In genomic region chr14:49620182-49621113, GRCh38 we compare ENCODE assay signal across 1 cellular context.
TF ChIP-seq lines count a peak whose summit lies in the region.

Gene MGAT2, plus strand, starts transcription at chr14:49620799. Its CDS starts 470 bp downstream, at chr14:49621269.
Gene RPL36AL, minus strand, starts transcription at chr14:49620626. Its CDS starts 1,522 bp downstream, at chr14:49619104.

TF ChIP-seq in K562, 482 proteins besides CTCF, POLR2A, EP300 and RAD21 (continued from another document and continues in another):
- TF ChIP-seq, protein P1, sequence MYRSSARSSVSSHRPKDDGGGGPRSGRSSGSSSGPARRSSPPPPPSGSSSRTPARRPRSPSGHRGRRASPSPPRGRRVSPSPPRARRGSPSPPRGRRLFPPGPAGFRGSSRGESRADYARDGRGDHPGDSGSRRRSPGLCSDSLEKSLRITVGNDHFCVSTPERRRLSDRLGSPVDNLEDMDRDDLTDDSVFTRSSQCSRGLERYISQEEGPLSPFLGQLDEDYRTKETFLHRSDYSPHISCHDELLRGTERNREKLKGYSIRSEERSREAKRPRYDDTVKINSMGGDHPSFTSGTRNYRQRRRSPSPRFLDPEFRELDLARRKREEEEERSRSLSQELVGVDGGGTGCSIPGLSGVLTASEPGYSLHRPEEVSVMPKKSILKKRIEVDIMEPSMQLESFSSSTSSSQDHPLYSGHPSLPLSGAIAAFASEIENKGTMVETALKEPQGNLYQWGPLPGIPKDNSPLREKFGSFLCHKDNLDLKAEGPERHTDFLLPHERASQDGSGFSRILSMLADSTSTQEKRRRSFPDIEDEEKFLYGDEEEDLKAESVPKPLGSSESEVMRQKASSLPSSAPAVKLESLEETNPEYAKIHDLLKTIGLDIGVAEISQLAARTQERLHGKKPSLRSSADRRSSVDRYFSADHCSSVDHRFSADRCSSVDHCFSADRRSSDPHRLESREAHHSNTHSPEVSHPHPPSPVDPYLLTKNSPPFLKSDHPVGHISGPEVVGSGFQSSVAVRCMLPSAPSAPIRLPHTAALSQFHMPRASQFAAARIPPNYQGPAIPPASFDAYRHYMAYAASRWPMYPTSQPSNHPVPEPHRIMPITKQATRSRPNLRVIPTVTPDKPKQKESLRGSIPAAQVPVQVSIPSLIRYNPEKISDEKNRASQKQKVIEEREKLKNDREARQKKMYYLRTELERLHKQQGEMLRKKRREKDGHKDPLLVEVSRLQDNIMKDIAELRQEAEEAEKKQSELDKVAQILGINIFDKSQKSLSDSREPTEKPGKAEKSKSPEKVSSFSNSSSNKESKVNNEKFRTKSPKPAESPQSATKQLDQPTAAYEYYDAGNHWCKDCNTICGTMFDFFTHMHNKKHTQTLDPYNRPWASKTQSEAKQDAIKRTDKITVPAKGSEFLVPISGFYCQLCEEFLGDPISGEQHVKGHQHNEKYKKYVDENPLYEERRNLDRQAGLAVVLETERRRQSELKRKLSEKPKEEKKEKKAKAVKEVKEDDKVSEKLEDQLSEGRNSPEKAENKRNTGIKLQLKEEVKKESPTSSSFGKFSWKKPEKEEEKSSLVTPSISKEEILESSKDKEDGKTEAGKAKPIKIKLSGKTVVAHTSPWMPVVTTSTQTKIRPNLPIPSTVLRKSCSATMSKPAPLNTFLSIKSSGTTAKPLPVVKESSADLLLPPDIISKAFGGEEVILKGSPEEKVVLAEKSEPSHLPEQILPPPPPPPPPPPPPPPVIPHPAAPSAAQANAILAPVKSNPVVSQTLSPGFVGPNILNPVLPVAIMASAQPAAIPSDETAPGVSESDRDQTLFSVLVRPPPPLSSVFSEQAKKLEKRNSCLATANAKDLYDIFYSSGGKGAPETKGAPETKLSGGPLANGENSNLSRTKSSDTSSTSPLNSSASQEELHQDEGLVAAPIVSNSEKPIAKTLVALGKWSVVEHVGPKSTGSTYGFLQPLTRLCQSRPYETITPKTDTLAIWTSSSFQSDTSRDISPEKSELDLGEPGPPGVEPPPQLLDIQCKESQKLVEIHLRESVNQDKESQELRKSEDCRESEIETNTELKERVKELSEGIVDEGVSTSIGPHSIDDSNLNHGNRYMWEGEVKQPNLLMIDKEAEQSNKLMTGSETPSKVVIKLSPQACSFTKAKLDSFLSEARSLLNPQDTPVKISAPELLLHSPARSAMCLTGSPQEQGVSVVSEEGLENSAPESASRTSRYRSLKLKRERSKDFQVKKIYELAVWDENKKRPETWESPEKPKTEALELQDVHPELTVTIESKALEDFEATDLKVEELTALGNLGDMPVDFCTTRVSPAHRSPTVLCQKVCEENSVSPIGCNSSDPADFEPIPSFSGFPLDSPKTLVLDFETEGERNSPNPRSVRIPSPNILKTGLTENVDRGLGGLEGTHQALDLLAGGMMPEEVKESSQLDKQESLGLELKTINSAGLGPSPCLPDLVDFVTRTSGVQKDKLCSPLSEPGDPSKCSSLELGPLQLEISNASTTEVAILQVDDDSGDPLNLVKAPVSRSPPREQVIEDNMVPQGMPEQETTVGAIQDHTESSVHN (IDR thresholded peaks at IDR 0.05; ENCODE audit: borderline replicate concordance in 1 of 2, low read depth in 1 of 2): no peak
- TF ChIP-seq ZBTB43 (CRISPR knock-in tag; IDR thresholded peaks at IDR 0.05) (peak; percentile 49; the same call in 1 of the 2 replicates), BHLHE40 (IDR thresholded peaks at IDR 0.05; ENCODE audit: low read length) (peak; percentile 25; the same call in 1 of the 2 replicates), EZH2 (IDR thresholded peaks at IDR 0.05; ENCODE audit: borderline replicate concordance, low read depth, low read length) (no peak), CREB1 (IDR thresholded peaks at IDR 0.05) (peak; percentile 36), CREB1 (CRISPR knock-in tag; IDR thresholded peaks at IDR 0.05) (peak; percentile 40; the same call in 1 of the 2 replicates), STAG1 (CRISPR knock-in tag; IDR thresholded peaks at IDR 0.05; ENCODE audit: borderline replicate concordance) (no peak), RBBP5 (IDR thresholded peaks at IDR 0.05; ENCODE audit: borderline replicate concordance, insufficient read depth, low read length, poor library complexity, severe bottlenecking) (peak; percentile 73), SAFB2 (IDR thresholded peaks at IDR 0.05; ENCODE audit: borderline replicate concordance, low read depth, low read length, severe bottlenecking) (no peak), ZBTB26 (CRISPR knock-in tag; IDR thresholded peaks at IDR 0.05) (no peak), MYC (IDR thresholded peaks at IDR 0.05; ENCODE audit: low read depth, low read length) (peak; percentile 45; the same call in 1 of the 2 replicates), MYC (CRISPR knock-in tag; IDR thresholded peaks at IDR 0.05; ENCODE audit: borderline replicate concordance, low read depth) (no peak; the same call in 1 of the 2 replicates), PHF20 (IDR thresholded peaks at IDR 0.05; ENCODE audit: partially characterized antibody) (peak; percentile 38), MCM2 (IDR thresholded peaks at IDR 0.05; ENCODE audit: low read depth) (no peak), CEBPG (CRISPR knock-in tag; IDR thresholded peaks at IDR 0.05) (no peak), CEBPG (tag; conservative IDR thresholded peaks at IDR 0.05 in 1 of 2, IDR thresholded peaks at IDR 0.05 in 1 of 2) (no peak), CBFB (CRISPR knock-in tag; IDR thresholded peaks at IDR 0.05) (no peak), MEF2D (tag; conservative IDR thresholded peaks at IDR 0.05; ENCODE audit: low read depth) (0 out of 2 replicates have a peak, but pooled peaks have one; percentile 23), ZKSCAN3 (CRISPR knock-in tag; IDR thresholded peaks at IDR 0.05) (no peak), ZNF780A (CRISPR knock-in tag; IDR thresholded peaks at IDR 0.05) (no peak), RBM25 (IDR thresholded peaks at IDR 0.05; ENCODE audit: low read depth, low read length, severe bottlenecking) (peak; percentile 85), SMARCC2 (IDR thresholded peaks at IDR 0.05; ENCODE audit: low read depth) (peak; percentile 22; the same call in 1 of the 2 replicates), SMAD1 (IDR thresholded peaks at IDR 0.05; ENCODE audit: low read depth, low read length, partially characterized antibody) (peak; percentile 23), HCFC1 (IDR thresholded peaks at IDR 0.05; ENCODE audit: low read depth, low read length) (peak; percentile 34), CREM (IDR thresholded peaks at IDR 0.05; ENCODE audit: low read depth) (peak; percentile 68), POLR2H (tag; IDR thresholded peaks at IDR 0.05; ENCODE audit: low read depth) (peak; percentile 91), ZBTB8A (IDR thresholded peaks at IDR 0.05; ENCODE audit: partially characterized antibody) (no peak), HNRNPLL (IDR thresholded peaks at IDR 0.05; ENCODE audit: low read depth, low read length, poor library complexity, severe bottlenecking) (peak; percentile 88), DEAF1 (CRISPR knock-in tag; IDR thresholded peaks at IDR 0.05) (no peak), ASH1L (IDR thresholded peaks at IDR 0.05; ENCODE audit: borderline replicate concordance, low read depth, partially characterized antibody) (peak; percentile 73), RBFOX2 (IDR thresholded peaks at IDR 0.05; ENCODE audit: low read depth, low read length) (peak; percentile 97), HMGN3 (IDR thresholded peaks at IDR 0.05; ENCODE audit: borderline replicate concordance, extremely low read depth, insufficient read length, low read depth, low read length) (peak; percentile 70), ZNF830 (CRISPR knock-in tag; IDR thresholded peaks at IDR 0.05) (0 out of 2 replicates have a peak, but pooled peaks have one; percentile 56), GABPA (tag; conservative IDR thresholded peaks at IDR 0.05; ENCODE audit: low read depth) (peak; percentile 93), NRF1 (conservative IDR thresholded peaks at IDR 0.05 in 1 of 2, IDR thresholded peaks at IDR 0.05 in 1 of 2) (peak in 1 of 2 experiments; percentile 13; a peak in 1 of 4 replicates), MEIS2 (IDR thresholded peaks at IDR 0.05; ENCODE audit: partially characterized antibody) (no peak), MAFG (tag; conservative IDR thresholded peaks at IDR 0.05) (no peak), NFYB (IDR thresholded peaks at IDR 0.05; ENCODE audit: extremely low read depth, insufficient read length) (peak; percentile 84), ZNF384 (IDR thresholded peaks at IDR 0.05; ENCODE audit: low read depth, low read length) (peak; percentile 33; the same call in 1 of the 2 replicates), IFI16 (CRISPR knock-in tag; IDR thresholded peaks at IDR 0.05) (no peak), ZNF431 (CRISPR knock-in tag; IDR thresholded peaks at IDR 0.05) (no peak), KLF6 (CRISPR knock-in tag; IDR thresholded peaks at IDR 0.05; ENCODE audit: borderline replicate concordance) (peak; percentile 82), ZNF197 (CRISPR knock-in tag; IDR thresholded peaks at IDR 0.05; ENCODE audit: low read depth) (0 out of 2 replicates have a peak, but pooled peaks have one; percentile 43), RCOR1 (IDR thresholded peaks at IDR 0.05; ENCODE audit: borderline replicate concordance in 1 of 2, low read depth in 2 of 2, low read length in 2 of 2) (0 out of 4 replicates have a peak, but pooled peaks of 1 of the 2 experiments have one; percentile 7)
- TF ChIP-seq, protein P2, sequence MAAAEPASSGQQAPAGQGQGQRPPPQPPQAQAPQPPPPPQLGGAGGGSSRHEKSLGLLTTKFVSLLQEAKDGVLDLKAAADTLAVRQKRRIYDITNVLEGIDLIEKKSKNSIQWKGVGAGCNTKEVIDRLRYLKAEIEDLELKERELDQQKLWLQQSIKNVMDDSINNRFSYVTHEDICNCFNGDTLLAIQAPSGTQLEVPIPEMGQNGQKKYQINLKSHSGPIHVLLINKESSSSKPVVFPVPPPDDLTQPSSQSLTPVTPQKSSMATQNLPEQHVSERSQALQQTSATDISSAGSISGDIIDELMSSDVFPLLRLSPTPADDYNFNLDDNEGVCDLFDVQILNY (CRISPR knock-in tag; IDR thresholded peaks at IDR 0.05): no peak
- TF ChIP-seq, protein P3, sequence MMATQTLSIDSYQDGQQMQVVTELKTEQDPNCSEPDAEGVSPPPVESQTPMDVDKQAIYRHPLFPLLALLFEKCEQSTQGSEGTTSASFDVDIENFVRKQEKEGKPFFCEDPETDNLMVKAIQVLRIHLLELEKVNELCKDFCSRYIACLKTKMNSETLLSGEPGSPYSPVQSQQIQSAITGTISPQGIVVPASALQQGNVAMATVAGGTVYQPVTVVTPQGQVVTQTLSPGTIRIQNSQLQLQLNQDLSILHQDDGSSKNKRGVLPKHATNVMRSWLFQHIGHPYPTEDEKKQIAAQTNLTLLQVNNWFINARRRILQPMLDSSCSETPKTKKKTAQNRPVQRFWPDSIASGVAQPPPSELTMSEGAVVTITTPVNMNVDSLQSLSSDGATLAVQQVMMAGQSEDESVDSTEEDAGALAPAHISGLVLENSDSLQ (IDR thresholded peaks at IDR 0.05): peak; percentile 99
- TF ChIP-seq, protein P4, sequence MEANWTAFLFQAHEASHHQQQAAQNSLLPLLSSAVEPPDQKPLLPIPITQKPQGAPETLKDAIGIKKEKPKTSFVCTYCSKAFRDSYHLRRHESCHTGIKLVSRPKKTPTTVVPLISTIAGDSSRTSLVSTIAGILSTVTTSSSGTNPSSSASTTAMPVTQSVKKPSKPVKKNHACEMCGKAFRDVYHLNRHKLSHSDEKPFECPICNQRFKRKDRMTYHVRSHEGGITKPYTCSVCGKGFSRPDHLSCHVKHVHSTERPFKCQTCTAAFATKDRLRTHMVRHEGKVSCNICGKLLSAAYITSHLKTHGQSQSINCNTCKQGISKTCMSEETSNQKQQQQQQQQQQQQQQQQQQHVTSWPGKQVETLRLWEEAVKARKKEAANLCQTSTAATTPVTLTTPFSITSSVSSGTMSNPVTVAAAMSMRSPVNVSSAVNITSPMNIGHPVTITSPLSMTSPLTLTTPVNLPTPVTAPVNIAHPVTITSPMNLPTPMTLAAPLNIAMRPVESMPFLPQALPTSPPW (CRISPR knock-in tag; IDR thresholded peaks at IDR 0.05): peak; percentile 58
- TF ChIP-seq, protein P5, sequence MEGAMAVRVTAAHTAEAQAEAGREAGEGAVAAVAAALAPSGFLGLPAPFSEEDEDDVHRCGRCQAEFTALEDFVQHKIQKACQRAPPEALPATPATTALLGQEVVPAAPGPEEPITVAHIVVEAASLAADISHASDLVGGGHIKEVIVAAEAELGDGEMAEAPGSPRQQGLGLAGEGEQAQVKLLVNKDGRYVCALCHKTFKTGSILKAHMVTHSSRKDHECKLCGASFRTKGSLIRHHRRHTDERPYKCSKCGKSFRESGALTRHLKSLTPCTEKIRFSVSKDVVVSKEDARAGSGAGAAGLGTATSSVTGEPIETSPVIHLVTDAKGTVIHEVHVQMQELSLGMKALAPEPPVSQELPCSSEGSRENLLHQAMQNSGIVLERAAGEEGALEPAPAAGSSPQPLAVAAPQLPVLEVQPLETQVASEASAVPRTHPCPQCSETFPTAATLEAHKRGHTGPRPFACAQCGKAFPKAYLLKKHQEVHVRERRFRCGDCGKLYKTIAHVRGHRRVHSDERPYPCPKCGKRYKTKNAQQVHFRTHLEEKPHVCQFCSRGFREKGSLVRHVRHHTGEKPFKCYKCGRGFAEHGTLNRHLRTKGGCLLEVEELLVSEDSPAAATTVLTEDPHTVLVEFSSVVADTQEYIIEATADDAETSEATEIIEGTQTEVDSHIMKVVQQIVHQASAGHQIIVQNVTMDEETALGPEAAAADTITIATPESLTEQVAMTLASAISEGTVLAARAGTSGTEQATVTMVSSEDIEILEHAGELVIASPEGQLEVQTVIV (CRISPR knock-in tag; IDR thresholded peaks at IDR 0.05; ENCODE audit: borderline replicate concordance): no peak
